1 cellular context compared by ENCODE assay signal in genomic region chr7:102395958-102396709, GRCh38.
TF ChIP-seq lines count a peak whose summit lies in the region.

PRKRIP1 (plus strand) TSS chr7:102396363; CDS start chr7:102396412, 49 bp downstream.

TF ChIP-seq in K562, 482 proteins besides CTCF, POLR2A, EP300 and RAD21 (continued from another document and continues in another):
- TF ChIP-seq RREB1 (CRISPR knock-in tag; IDR thresholded peaks at IDR 0.05), result no peak
- no peak for TF ChIP-seq MAFG (tag; conservative IDR thresholded peaks at IDR 0.05)
- TF ChIP-seq KDM1A (IDR thresholded peaks at IDR 0.05), result peak; percentile 39 to 57; a peak in 2 of 4 replicates
- TF ChIP-seq GABPB1 (CRISPR knock-in tag; IDR thresholded peaks at IDR 0.05), result peak; percentile 71
- TF ChIP-seq FOXM1 (IDR thresholded peaks at IDR 0.05; ENCODE audit: low read depth), result no peak
- no peak for TF ChIP-seq FOXM1 (CRISPR knock-in tag; IDR thresholded peaks at IDR 0.05; ENCODE audit: low read depth)
- no peak for TF ChIP-seq CEBPZ (IDR thresholded peaks at IDR 0.05; ENCODE audit: borderline replicate concordance, low read depth, low read length)
- peak in 1 of 2 experiments; percentile 87; a peak in 2 of 4 replicates for TF ChIP-seq TBL1XR1 (IDR thresholded peaks at IDR 0.05; ENCODE audit: low read length in 2 of 2)
- 0 out of 2 replicates have a peak, but pooled peaks have one; percentile 24 for TF ChIP-seq HDAC2 (IDR thresholded peaks at IDR 0.05)
- peak; percentile 85 for TF ChIP-seq RBFOX2 (IDR thresholded peaks at IDR 0.05; ENCODE audit: low read depth, low read length)
- no peak for TF ChIP-seq HMG20A (CRISPR knock-in tag; conservative IDR thresholded peaks at IDR 0.05)
- 0 out of 2 replicates have a peak, but pooled peaks have one; percentile 40 for TF ChIP-seq THAP12 (CRISPR knock-in tag; IDR thresholded peaks at IDR 0.05)
- no peak for TF ChIP-seq ZNF57 (CRISPR knock-in tag; IDR thresholded peaks at IDR 0.05)
- peak; percentile 84 for TF ChIP-seq SAP30 (IDR thresholded peaks at IDR 0.05; ENCODE audit: borderline replicate concordance, insufficient read depth, low read depth, low read length, poor library complexity, severe bottlenecking)
- TF ChIP-seq ZNF589 (CRISPR knock-in tag; IDR thresholded peaks at IDR 0.05; ENCODE audit: low read depth), result no peak
- no peak for TF ChIP-seq ZNF311 (CRISPR knock-in tag; IDR thresholded peaks at IDR 0.05)
- TF ChIP-seq POLR2AphosphoS2 (IDR thresholded peaks at IDR 0.05; ENCODE audit: low read length), result peak; percentile 100
- peak; percentile 73 to 78 for TF ChIP-seq MAZ (CRISPR knock-in tag; conservative IDR thresholded peaks at IDR 0.05 in 1 of 2, IDR thresholded peaks at IDR 0.05 in 1 of 2)
- peak in 1 of 2 experiments; percentile 36; a peak in 1 of 4 replicates for TF ChIP-seq TEAD1 (CRISPR knock-in tag; IDR thresholded peaks at IDR 0.05)
- TF ChIP-seq E2F3 (CRISPR knock-in tag; IDR thresholded peaks at IDR 0.05), result no peak
- no peak for TF ChIP-seq EZH2 (IDR thresholded peaks at IDR 0.05; ENCODE audit: borderline replicate concordance, low read depth, low read length)
- TF ChIP-seq ZNF512 (tag; IDR thresholded peaks at IDR 0.05), result no peak
- TF ChIP-seq STAT5A (IDR thresholded peaks at IDR 0.05; ENCODE audit: borderline replicate concordance, low read length), result no peak
- peak; percentile 74; the same call in 1 of the 2 replicates for TF ChIP-seq PHTF2 (CRISPR knock-in tag; IDR thresholded peaks at IDR 0.05)
- no peak for TF ChIP-seq HES1 (IDR thresholded peaks at IDR 0.05; ENCODE audit: low read depth)
- TF ChIP-seq OTX1 (CRISPR knock-in tag; IDR thresholded peaks at IDR 0.05), result no peak
- TF ChIP-seq JUND (IDR thresholded peaks at IDR 0.05; ENCODE audit: borderline replicate concordance, low read depth, low read length), result peak; percentile 52
- no peak; the same call in 2 of the 3 replicates for TF ChIP-seq JUND (tag; IDR thresholded peaks at IDR 0.05; ENCODE audit: borderline replicate concordance, low read depth, low read length)
- peak; percentile 39 for TF ChIP-seq PML (IDR thresholded peaks at IDR 0.05; ENCODE audit: low read length)
- TF ChIP-seq ATF3 (IDR thresholded peaks at IDR 0.05), result peak; percentile 21; the same call in 1 of the 2 replicates
- no peak for TF ChIP-seq ATF3 (CRISPR knock-in tag; conservative IDR thresholded peaks at IDR 0.05)
- no peak for TF ChIP-seq KAT8 (IDR thresholded peaks at IDR 0.05; ENCODE audit: low read depth)
- TF ChIP-seq ZFX (CRISPR knock-in tag; IDR thresholded peaks at IDR 0.05), result peak; percentile 95
- 0 out of 2 replicates have a peak, but pooled peaks have one; percentile 37 for TF ChIP-seq MECOM (CRISPR knock-in tag; IDR thresholded peaks at IDR 0.05)
- TF ChIP-seq SMAD1 (IDR thresholded peaks at IDR 0.05; ENCODE audit: low read depth, low read length, partially characterized antibody), result peak; percentile 48
- TF ChIP-seq MTA3 (IDR thresholded peaks at IDR 0.05; ENCODE audit: borderline replicate concordance), result no peak
- 0 out of 2 replicates have a peak, but pooled peaks have one; percentile 27 for TF ChIP-seq THRB (CRISPR knock-in tag; conservative IDR thresholded peaks at IDR 0.05)
- TF ChIP-seq ZNF79 (CRISPR knock-in tag; IDR thresholded peaks at IDR 0.05; ENCODE audit: low read depth), result no peak
- TF ChIP-seq POLR2G (IDR thresholded peaks at IDR 0.05; ENCODE audit: low read depth, low read length), result peak; percentile 94
- TF ChIP-seq TCF7 (IDR thresholded peaks at IDR 0.05; ENCODE audit: borderline replicate concordance), result no peak
- TF ChIP-seq ZNF263 (CRISPR knock-in tag; IDR thresholded peaks at IDR 0.05; ENCODE audit: borderline replicate concordance), result peak; percentile 58; the same call in 1 of the 2 replicates
- no peak for TF ChIP-seq SLC30A9 (CRISPR knock-in tag; IDR thresholded peaks at IDR 0.05)
- no peak for TF ChIP-seq COPS2 (conservative IDR thresholded peaks at IDR 0.05)
- TF ChIP-seq PPARD (CRISPR knock-in tag; IDR thresholded peaks at IDR 0.05), result no peak
- TF ChIP-seq ZBTB33 (CRISPR knock-in tag; IDR thresholded peaks at IDR 0.05), result peak; percentile 8; the same call in 1 of the 2 replicates
- no peak for TF ChIP-seq DDX20 (tag; IDR thresholded peaks at IDR 0.05; ENCODE audit: low read depth)
